In genomic region chr10:29861231-29861630, GRCh38 we compare ENCODE assay signal across 8 cellular contexts.
DNase-seq lines count a peak whose midpoint lies in the region; ATAC-seq and TF ChIP-seq lines count a peak whose summit lies in the region.
"Not testable (repeated sequence)": the region's sequence is repeated elsewhere in the genome, so short reads cannot be mapped to it uniquely, and the experiment has no call there.

No MANE protein-coding gene starts in this region.

- intact Hi-C loops in ascending aorta (cut with DNase I); thyroid gland (cut with DNase I): not testable (repeated sequence)
- intact Hi-C loops in psoas muscle (cut with DNase I) = loop anchor here in 1 of 2 donors (5.0 kb wide), 1 partner anchor 86 kb away; no protein-coding TSS in a partner anchor
- intact Hi-C loops in gastrocnemius medialis (cut with DNase I; ENCODE audit: low total_unique reads) = loop anchor here (1.0 kb wide), 1 partner anchor 86 kb away; no protein-coding TSS in a partner anchor

- not testable (repeated sequence) for H3K9me3 ChIP-seq in DND-41 (ENCODE audit: insufficient read depth, low read length, severe bottlenecking); ascending aorta; psoas muscle; gastrocnemius medialis; thyroid gland

- peak overlapping the region; percentile 49 for H3K9ac ChIP-seq in DND-41 (ENCODE audit: low read depth, low read length)

- in situ Hi-C loops in gastrocnemius medialis (cut with MboI; ENCODE audit: low sequenced_read_pairs in 4 of 4) = loop anchor here in 3 of 4 donors (5.0 to 25.0 kb wide), 3 partner anchors 126 to 224 kb away; partner anchors contain the start of gene SVIL (in 2 of the 3)

- TF ChIP-seq POLR2A in gastrocnemius medialis (IDR thresholded peaks at IDR 0.05) = peak in 1 of 2 donors; percentile 43
- not testable (repeated sequence) for TF ChIP-seq POLR2A in thyroid gland (IDR thresholded peaks at IDR 0.05)

- not testable (repeated sequence) for ATAC-seq in DND-41 (ENCODE audit: insufficient read depth, low read depth)
- ATAC-seq in psoas muscle (peak; percentile 48 to 61 (median 52)), gastrocnemius medialis (peak; percentile 25 to 30)

- H3K36me3 Mint-ChIP-seq in mesothelial cell of epicardium; osteocyte (ENCODE audit: unreplicated experiment); type B pancreatic cell: not testable (repeated sequence)

- H3K79me2 ChIP-seq in DND-41 (ENCODE audit: insufficient read depth, low read length) = not testable (repeated sequence)

- peak overlapping the region; percentile 93 for H3K27ac ChIP-seq in DND-41 (ENCODE audit: low read length)
- peak overlapping the region; percentile 66 to 68 for H3K27ac ChIP-seq in ascending aorta
- peak overlapping the region; percentile 84 for H3K27ac ChIP-seq in psoas muscle
- peak overlapping the region; percentile 78 to 85 (median 84) for H3K27ac ChIP-seq in gastrocnemius medialis
- peak overlapping the region; percentile 73 to 91 (median 74) for H3K27ac ChIP-seq in thyroid gland

- H3K9me3 Mint-ChIP-seq in mesothelial cell of epicardium; osteocyte (ENCODE audit: unreplicated experiment); type B pancreatic cell: not testable (repeated sequence)

- H3K4me1 ChIP-seq in DND-41 (ENCODE audit: insufficient read depth, low read length) (peaks cover 53% of the 10 kb centered on the region), ascending aorta (peaks cover 9 to 16% of the 10 kb centered on the region in 2 donors), psoas muscle (peaks cover 44% of the 10 kb centered on the region), gastrocnemius medialis (peaks cover 46 to 51% of the 10 kb centered on the region in 2 donors), thyroid gland (peaks cover 54 to 63% of the 10 kb centered on the region in 2 donors)

- WGBS in psoas muscle, 3 donors = 28 to 45% (median 31%) methylated on average over 5 of the region's 5 CpGs
- WGBS in thyroid gland, 2 donors = 52 to 68% methylated on average over 5 of the region's 5 CpGs

- H3K27me3 Mint-ChIP-seq in mesothelial cell of epicardium (ENCODE audit: low read depth); osteocyte (ENCODE audit: unreplicated experiment); type B pancreatic cell: not testable (repeated sequence)

- H3K4me2 ChIP-seq in DND-41 (ENCODE audit: insufficient read depth, low read length) = peak overlapping the region; percentile 44; the same call in 1 of the 2 replicates

- peak overlapping the region; percentile 66 for H3K27ac Mint-ChIP-seq in mesothelial cell of epicardium
- peak overlapping the region; percentile 59 for H3K27ac Mint-ChIP-seq in osteocyte (ENCODE audit: unreplicated experiment)
- H3K27ac Mint-ChIP-seq in type B pancreatic cell = peak overlapping the region; percentile 90

- TF ChIP-seq CTCF in DND-41 (IDR thresholded peaks at IDR 0.05; ENCODE audit: borderline replicate concordance, extremely low read depth, low read length, poor library complexity, severe bottlenecking); ascending aorta (IDR thresholded peaks at IDR 0.05); mesothelial cell of epicardium (IDR thresholded peaks at IDR 0.05; ENCODE audit: unreplicated experiment); osteocyte (IDR thresholded peaks at IDR 0.05); psoas muscle (IDR thresholded peaks at IDR 0.05); gastrocnemius medialis (IDR thresholded peaks at IDR 0.05 in 4 of 5, conservative IDR thresholded peaks at IDR 0.05 in 1 of 5); thyroid gland (IDR thresholded peaks at IDR 0.05); type B pancreatic cell (conservative IDR thresholded peaks at IDR 0.05): not testable (repeated sequence)

- H3K4me3 Mint-ChIP-seq in mesothelial cell of epicardium; osteocyte (ENCODE audit: unreplicated experiment); type B pancreatic cell: not testable (repeated sequence)

- H3K4me3 ChIP-seq in DND-41 (ENCODE audit: low read depth in 1 of 2, low read length in 2 of 2); ascending aorta; psoas muscle; gastrocnemius medialis; thyroid gland (replicated peaks in 1 of 3): not testable (repeated sequence)

- not testable (repeated sequence) for H3K27me3 ChIP-seq in DND-41 (ENCODE audit: insufficient read depth, low read length, poor library complexity); ascending aorta; psoas muscle (ENCODE audit: insufficient read depth in 3 of 3, low read length in 2 of 3); gastrocnemius medialis; thyroid gland

- DNase-seq in DND-41 (peak; percentile 13), psoas muscle (peak in 1 of 2 donors; percentile 64), gastrocnemius medialis (peak; percentile 66 to 82), thyroid gland (peak in 1 of 2 donors; percentile 54)
- not testable (repeated sequence) for DNase-seq in ascending aorta (ENCODE audit: low spot score in 2 of 2); mesothelial cell of epicardium (ENCODE audit: low spot score in 2 of 2, unreplicated experiment in 2 of 2); osteocyte (ENCODE audit: extremely low spot score, unreplicated experiment); type B pancreatic cell (ENCODE audit: extremely low spot score, unreplicated experiment)

- peak overlapping the region; percentile 57 for H2AFZ ChIP-seq in DND-41 (ENCODE audit: low read depth, low read length)

- H3K36me3 ChIP-seq in DND-41 (ENCODE audit: insufficient read depth, low read length); ascending aorta; psoas muscle (ENCODE audit: insufficient read depth in 1 of 2, low read depth in 1 of 2); gastrocnemius medialis; thyroid gland: not testable (repeated sequence)

- H3K4me1 Mint-ChIP-seq in mesothelial cell of epicardium (peaks cover 64% of the 10 kb centered on the region), osteocyte (ENCODE audit: unreplicated experiment) (peaks cover 58% of the 10 kb centered on the region), type B pancreatic cell (ENCODE audit: unreplicated experiment) (peaks cover 51% of the 10 kb centered on the region)

- H4K20me1 ChIP-seq in DND-41 (ENCODE audit: insufficient read depth, low read length) = not testable (repeated sequence)
